8 cellular contexts compared by ENCODE assay signal in the genomic region with DNA sequence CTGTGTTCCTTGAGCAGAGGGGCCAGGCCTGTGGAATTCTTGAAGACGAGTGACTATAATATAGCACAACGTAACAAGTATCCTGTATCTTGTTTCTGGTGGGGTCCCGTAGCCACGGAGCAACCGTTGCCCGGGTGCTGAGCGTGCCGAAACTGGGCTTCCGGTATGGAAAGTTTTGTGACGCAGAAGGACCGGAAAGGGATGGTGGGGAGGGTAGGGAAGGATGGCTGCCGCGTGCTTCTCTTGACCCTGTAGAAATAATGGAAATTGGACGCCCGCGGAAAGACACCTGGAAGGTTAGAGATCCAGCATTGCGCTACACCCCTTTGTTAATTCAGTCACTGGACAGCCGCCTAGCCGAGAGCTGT. TPM values are rescaled to one million over a fixed set of nuclear protein-coding genes. Genes with fewer than 3 reads are reported as not detected.
DNase-seq lines count a peak whose midpoint lies in the region; ATAC-seq and TF ChIP-seq lines count a peak whose summit lies in the region.

No MANE protein-coding gene starts in this region.

- H3K36me3 ChIP-seq in Caco-2 (ENCODE audit: control insufficient read depth, insufficient read depth, low read length), result no peaks in the 10 kb centered on the region

- intact Hi-C loops in Caco-2 (cut with micrococcal nuclease; ENCODE audit: unreplicated experiment), result no loop called here

- POLR2A ChIA-PET in Caco-2 (lab: Charles Lee), result no interaction called here

- no peaks in the 10 kb centered on the region for H3K27me3 ChIP-seq in Caco-2 (replicated peaks; ENCODE audit: control insufficient read depth, insufficient read depth, low read length)

- peak; percentile 74 for DNase-seq in AG20443 (ENCODE audit: low spot score)
- peak; percentile 73 for DNase-seq in RPMI8226
- peak; percentile 76 for DNase-seq in choroid plexus epithelial cell (ENCODE audit: low read depth)
- DNase-seq in natural killer cell treated with Interleukin-12 subunit alpha and Interleukin-12 subunit beta and Interleukin-15 and Interleukin-18, amount 100 ng/mL, for 72 hours (ENCODE audit: low spot score), result no peak
- DNase-seq in NCI-H2029 (lab: John Stamatoyannopoulos, UW), result no peak
- DNase-seq in Caco-2, result no peak

- no peaks in the 10 kb centered on the region for H3K27me3 Mint-ChIP-seq in natural killer cell treated with Interleukin-12 subunit alpha and Interleukin-12 subunit beta and Interleukin-15 and Interleukin-18, amount 100 ng/mL, for 72 hours
- H3K27me3 Mint-ChIP-seq in Caco-2 (ENCODE audit: insufficient read depth, unreplicated experiment), result no peaks in the 10 kb centered on the region

- BruUV-seq in Caco-2 (replicated peaks; lab: Mats Ljungman, UMichigan), result no TSS peak

- no peak for TF ChIP-seq CTCF in choroid plexus epithelial cell (conservative IDR thresholded peaks at IDR 0.05; ENCODE audit: low read depth, low read length)
- no peak for TF ChIP-seq CTCF in Caco-2 (IDR thresholded peaks at IDR 0.05; ENCODE audit: insufficient read depth in 1 of 2, low read depth in 1 of 2, low read length in 1 of 2, severe bottlenecking in 1 of 2, unreplicated experiment in 1 of 2)

- H3K4me3 Mint-ChIP-seq in natural killer cell treated with Interleukin-12 subunit alpha and Interleukin-12 subunit beta and Interleukin-15 and Interleukin-18, amount 100 ng/mL, for 72 hours, result peak overlapping the region; percentile 97
- H3K4me3 Mint-ChIP-seq in Caco-2 (ENCODE audit: unreplicated experiment), result no peak overlapping the region

- no peaks in the 10 kb centered on the region for H3K4me1 ChIP-seq in Caco-2

- H3K4me1 Mint-ChIP-seq in natural killer cell treated with Interleukin-12 subunit alpha and Interleukin-12 subunit beta and Interleukin-15 and Interleukin-18, amount 100 ng/mL, for 72 hours (ENCODE audit: low read depth in 2 of 2), result peaks cover 0 to 22% of the 10 kb centered on the region in 2 donors
- no peaks in the 10 kb centered on the region for H3K4me1 Mint-ChIP-seq in Caco-2 (ENCODE audit: low read depth, unreplicated experiment)

- H3K4me3 ChIP-seq in choroid plexus epithelial cell (ENCODE audit: low read depth, low read length) (peak overlapping the region; percentile 83), Caco-2 (ENCODE audit: low read depth, low read length) (no peak overlapping the region)

- CTCF ChIA-PET in Caco-2 (lab: Charles Lee), result no interaction called here

- H3K9me3 ChIP-seq in Caco-2, result no peaks in the 10 kb centered on the region

- H3K36me3 Mint-ChIP-seq in natural killer cell treated with Interleukin-12 subunit alpha and Interleukin-12 subunit beta and Interleukin-15 and Interleukin-18, amount 100 ng/mL, for 72 hours, result peaks cover 11% of the 10 kb centered on the region
- no peaks in the 10 kb centered on the region for H3K36me3 Mint-ChIP-seq in Caco-2 (ENCODE audit: insufficient read depth, unreplicated experiment)

- H3K27ac Mint-ChIP-seq in natural killer cell treated with Interleukin-12 subunit alpha and Interleukin-12 subunit beta and Interleukin-15 and Interleukin-18, amount 100 ng/mL, for 72 hours, result peak overlapping the region in 1 of 2 donors; percentile 99
- H3K27ac Mint-ChIP-seq in Caco-2 (ENCODE audit: unreplicated experiment), result no peak overlapping the region

- ATAC-seq in HG02623 (IDR thresholded peaks at IDR 0.05; ENCODE audit: unreplicated experiment), result peak; percentile 37
- ATAC-seq in natural killer cell treated with Interleukin-12 subunit alpha and Interleukin-12 subunit beta and Interleukin-15 and Interleukin-18, amount 100 ng/mL, for 72 hours, result peak in 1 of 2 donors; percentile 75
- ATAC-seq in GM21723 (IDR thresholded peaks at IDR 0.05; ENCODE audit: unreplicated experiment), result no peak

- no peaks in the 10 kb centered on the region for H3K9me3 Mint-ChIP-seq in natural killer cell treated with Interleukin-12 subunit alpha and Interleukin-12 subunit beta and Interleukin-15 and Interleukin-18, amount 100 ng/mL, for 72 hours
- no peaks in the 10 kb centered on the region for H3K9me3 Mint-ChIP-seq in Caco-2 (ENCODE audit: unreplicated experiment)

RNA-seq across cellular contexts. Expression of a gene that starts 0.8 kb away (rescaled TPM):
- 10 to 100 TPM in 1 of 2 donors, not detected in 1; 80.5 TPM for total RNA-seq in natural killer cell treated with Interleukin-12 subunit alpha and Interleukin-12 subunit beta and Interleukin-15 and Interleukin-18, amount 100 ng/mL, for 72 hours
- total RNA-seq in Caco-2 (2022), result not detected in 2 replicates

Comparison
In these comparisons a context has a peak if more than half of its experiments do, and no peak if none do; other contexts are left out.
1. DNase-seq: peak in AG20443 (single experiment), RPMI8226 (single experiment) and choroid plexus epithelial cell (single experiment); none in natural killer cell treated with Interleukin-12 subunit alpha and Interleukin-12 subunit beta and Interleukin-15 and Interleukin-18, amount 100 ng/mL, for 72 hours (single experiment), NCI-H2029 (single experiment) and Caco-2 (0 of 2).